1 cellular context compared by ENCODE assay signal in genomic region chr12:95072900-95073697, GRCh38.
A peak's percentile ranks its signal among the peaks of the same experiment; 100 is the strongest.
TF ChIP-seq lines count a peak whose summit lies in the region.

NR2C1 (minus strand) TSS chr12:95073618; CDS start chr12:95067384, 6,234 bp downstream.

TF ChIP-seq in K562, 482 proteins besides CTCF, POLR2A, EP300 and RAD21 (continued from another document and continues in another):
- no peak for TF ChIP-seq AFF1 (IDR thresholded peaks at IDR 0.05; ENCODE audit: low read depth in 1 of 2, partially characterized antibody in 2 of 2)
- TF ChIP-seq ZNF512 (tag; IDR thresholded peaks at IDR 0.05) = no peak
- TF ChIP-seq ILK (tag; IDR thresholded peaks at IDR 0.05; ENCODE audit: borderline replicate concordance, low read depth) = no peak
- no peak for TF ChIP-seq ZNF212 (CRISPR knock-in tag; IDR thresholded peaks at IDR 0.05)
- TF ChIP-seq CAMTA2 (CRISPR knock-in tag; conservative IDR thresholded peaks at IDR 0.05) = no peak
- TF ChIP-seq E2F3 (CRISPR knock-in tag; IDR thresholded peaks at IDR 0.05) = no peak
- TF ChIP-seq TEAD1 (CRISPR knock-in tag; IDR thresholded peaks at IDR 0.05) = peak in 1 of 2 experiments; percentile 77; a peak in 1 of 4 replicates
- TF ChIP-seq MYBL2 (IDR thresholded peaks at IDR 0.05; ENCODE audit: low read depth) = no peak
- TF ChIP-seq MYBL2 (CRISPR knock-in tag; IDR thresholded peaks at IDR 0.05; ENCODE audit: borderline replicate concordance) = no peak
- 0 out of 4 replicates have a peak, but pooled peaks of 1 of the 2 experiments have one; percentile 65 for TF ChIP-seq UBTF (IDR thresholded peaks at IDR 0.05; ENCODE audit: borderline replicate concordance in 1 of 2, low read depth in 2 of 2, low read length in 2 of 2)
- no peak for TF ChIP-seq MAX (CRISPR knock-in tag; IDR thresholded peaks at IDR 0.05)
- no peak for TF ChIP-seq NR0B1 (IDR thresholded peaks at IDR 0.05; ENCODE audit: partially characterized antibody)
- no peak for TF ChIP-seq ETV5 (CRISPR knock-in tag; IDR thresholded peaks at IDR 0.05; ENCODE audit: low read depth)
- TF ChIP-seq ZNF583 (CRISPR knock-in tag; IDR thresholded peaks at IDR 0.05) = no peak
- TF ChIP-seq RUNX1 (IDR thresholded peaks at IDR 0.05; ENCODE audit: low read depth) = no peak
- TF ChIP-seq ZNF407 (IDR thresholded peaks at IDR 0.05; ENCODE audit: low read depth) = peak; percentile 82
- TF ChIP-seq RAD51 (IDR thresholded peaks at IDR 0.05; ENCODE audit: borderline replicate concordance, low read depth) = no peak
- TF ChIP-seq HDAC6 (IDR thresholded peaks at IDR 0.05; ENCODE audit: low read depth, low read length) = peak; percentile 82; the same call in 1 of the 2 replicates
- TF ChIP-seq ZNF589 (CRISPR knock-in tag; IDR thresholded peaks at IDR 0.05; ENCODE audit: low read depth) = no peak
- no peak for TF ChIP-seq ZNF24 (IDR thresholded peaks at IDR 0.05)
- no peak; a peak in 1 of 4 replicates for TF ChIP-seq ZMIZ1 (IDR thresholded peaks at IDR 0.05; ENCODE audit: low read depth in 2 of 2, low read length in 2 of 2)
- peak; percentile 40 for TF ChIP-seq BRD9 (IDR thresholded peaks at IDR 0.05; ENCODE audit: low read depth, partially characterized antibody)
- TF ChIP-seq RBM22 (IDR thresholded peaks at IDR 0.05; ENCODE audit: low read depth, low read length, poor library complexity, severe bottlenecking) = peak; percentile 68
- TF ChIP-seq ZBTB34 (CRISPR knock-in tag; IDR thresholded peaks at IDR 0.05) = no peak
- no peak for TF ChIP-seq RBM14 (IDR thresholded peaks at IDR 0.05; ENCODE audit: borderline replicate concordance, insufficient read depth, low read depth, low read length)
- TF ChIP-seq GATA2 (CRISPR knock-in tag; IDR thresholded peaks at IDR 0.05) = no peak
- TF ChIP-seq MBD1 (CRISPR knock-in tag; IDR thresholded peaks at IDR 0.05) = no peak
- no peak for TF ChIP-seq MECOM (CRISPR knock-in tag; IDR thresholded peaks at IDR 0.05)
- no peak for TF ChIP-seq ZNF586 (CRISPR knock-in tag; conservative IDR thresholded peaks at IDR 0.05)
- TF ChIP-seq ZNF444 (CRISPR knock-in tag; IDR thresholded peaks at IDR 0.05) = no peak
